ENCODE assay signal across 19 cellular contexts in genomic region chr14:102043251-102044025, GRCh38. TPM values are rescaled to one million over a fixed set of nuclear protein-coding genes. Genes with fewer than 3 reads are reported as not detected.
A peak's percentile ranks its signal among the peaks of the same experiment; 100 is the strongest.
DNase-seq lines count a peak whose midpoint lies in the region; ATAC-seq lines count a peak whose summit lies in the region.
"Had no signal": no experiment of that assay in that cellular context is flagged by ENCODE, and none has a peak within 500 bp of the region (broad histone marks: within the 10 kb centered on the region; RNA-seq: fewer than 3 reads in every experiment).

No MANE protein-coding gene starts in this region.

- DNase-seq in AG08396 (ENCODE audit: low spot score), result peak; percentile 73
- DNase-seq in RPMI7951 (ENCODE audit: low read depth), result peak; percentile 81
- peak; percentile 35 for DNase-seq in foreskin melanocyte
- DNase-seq in myocyte (ENCODE audit: low read depth), result peak; percentile 61
- DNase-seq in KG1 (lab: John Stamatoyannopoulos, UW), result no peak
- DNase-seq in activated CD4-positive, alpha-beta T cell treated with anti-CD3 and anti-CD28 coated beads, Interleukin-2, amount 50 U/mL, for 4 hours, result no peak
- no peak for DNase-seq in CD1c-positive myeloid dendritic cell (ENCODE audit: extremely low spot score)
- DNase-seq: activated CD4-positive, CD25-positive, alpha-beta regulatory T cell treated with anti-CD3 and anti-CD28 coated beads, Interleukin-2, amount 50 U/mL, for 72 hours; activated CD8-positive, alpha-beta memory T cell treated with anti-CD3 and anti-CD28 coated beads, Interleukin-2, amount 50 U/mL, for 4 hours; CD8-positive, alpha-beta T cell; EL; erythroblast; NCI-H146; NCI-H345; ovary; SJCRH30 had no signal

- ATAC-seq in GM21737 (IDR thresholded peaks at IDR 0.05; ENCODE audit: unreplicated experiment), result no peak
- ATAC-seq: CD8-positive, alpha-beta T cell; GM23338; stimulated activated memory B cell treated with anti-CD40 and anti-IgM and Interleukin-4, amounts not matched to agents 10 μg/mL and 1 μg/mL and 100 μg/mL, for 72 hours had no signal

RNA-seq across cellular contexts. Expression of gene HSP90AA1, which starts 43.4 kb away (rescaled TPM):
- total RNA-seq in RPMI7951 (2014; rRNA removed; shearing (Covaris generic)), result 282 and 315 TPM in 2 replicates
- total RNA-seq in myocyte, result 379 and 390 TPM in 2 replicates
- 212 TPM for polyA plus RNA-seq in myocyte (2012)

Comparison
In these comparisons a context has a peak if more than half of its experiments do, and no peak if none do; other contexts are left out.
1. DNase-seq: peak in AG08396 (single experiment), RPMI7951 (single experiment), foreskin melanocyte (single experiment) and myocyte (single experiment); none in KG1 (single experiment), activated CD4-positive, alpha-beta T cell treated with anti-CD3 and anti-CD28 coated beads, Interleukin-2, amount 50 U/mL, for 4 hours (0 of 2) and CD1c-positive myeloid dendritic cell (single experiment).